In the genomic region with DNA sequence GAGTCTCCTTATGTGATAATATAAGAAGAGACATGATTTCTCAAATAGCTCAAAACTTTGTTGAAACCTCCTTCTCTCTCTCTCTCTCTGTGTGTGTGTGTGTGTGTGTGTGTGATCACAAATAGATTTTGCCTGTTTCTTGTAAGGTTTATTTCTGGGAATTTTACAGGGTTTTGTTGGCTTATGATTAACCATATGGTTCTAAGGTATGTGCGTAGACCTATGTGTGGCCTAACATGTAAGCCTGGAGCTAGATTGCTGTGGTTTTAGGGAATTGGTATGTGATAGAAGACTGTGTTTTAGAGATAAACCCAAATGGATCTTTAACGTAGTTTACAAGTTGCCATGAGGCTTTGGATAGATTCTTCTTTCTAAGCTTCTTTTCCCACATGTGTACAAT, we compare ENCODE assay signal across 18 cellular contexts.
DNase-seq lines count a peak whose midpoint lies in the region; ATAC-seq and TF ChIP-seq lines count a peak whose summit lies in the region.
"Had no signal": no experiment of that assay in that cellular context is flagged by ENCODE, and none has a peak within 500 bp of the region (broad histone marks: within the 10 kb centered on the region; RNA-seq: fewer than 3 reads in every experiment).

No MANE protein-coding gene starts in this region.

- peak; percentile 12 for DNase-seq in NCI-H128 (lab: John Stamatoyannopoulos, UW; ENCODE audit: unreplicated experiment)
- DNase-seq in glutamatergic neuron: no peak
- DNase-seq in mesothelial cell of epicardium (ENCODE audit: low spot score in 2 of 2, unreplicated experiment in 2 of 2): no peak
- DNase-seq in G401 (ENCODE audit: low spot score): no peak
- DNase-seq in cerebellum (ENCODE audit: low spot score): no peak
- DNase-seq in NCI-H82 (lab: John Stamatoyannopoulos, UW): no peak
- DNase-seq: CD4-positive, CD25-positive, alpha-beta regulatory T cell; EL; GM23248; H7; Karpas-422; NCI-H1105; NCI-H146; NCI-H1930; NCI-H446; NCI-H526; SHP77 treated with DMSO at 0.1 percent for 48 hours had no signal

- peaks cover 26% of the 10 kb centered on the region for H3K4me1 Mint-ChIP-seq in glutamatergic neuron (ENCODE audit: low read depth, unreplicated experiment)
- peaks cover 20% of the 10 kb centered on the region for H3K4me1 Mint-ChIP-seq in mesothelial cell of epicardium
- H3K4me1 Mint-ChIP-seq: CD4-positive, CD25-positive, alpha-beta regulatory T cell had no signal

- H3K27ac Mint-ChIP-seq in glutamatergic neuron (ENCODE audit: unreplicated experiment): peak overlapping the region; percentile 86
- H3K27ac Mint-ChIP-seq in mesothelial cell of epicardium: peak overlapping the region; percentile 77
- H3K27ac Mint-ChIP-seq: CD4-positive, CD25-positive, alpha-beta regulatory T cell had no signal

- H3K27me3 Mint-ChIP-seq in glutamatergic neuron (ENCODE audit: unreplicated experiment) (no peaks in the 10 kb centered on the region), mesothelial cell of epicardium (ENCODE audit: low read depth) (no peaks in the 10 kb centered on the region)

- H3K4me3 Mint-ChIP-seq in glutamatergic neuron (ENCODE audit: unreplicated experiment) (peak overlapping the region; percentile 21), mesothelial cell of epicardium (no peak overlapping the region)
- H3K4me3 Mint-ChIP-seq: CD4-positive, CD25-positive, alpha-beta regulatory T cell had no signal

- ATAC-seq in GM18502 (IDR thresholded peaks at IDR 0.05; ENCODE audit: poor library complexity, unreplicated experiment): no peak

- in situ Hi-C loops in G401 (cut with HindIII; ENCODE audit: low sequenced_read_pairs): no loop called here

- H3K36me3 Mint-ChIP-seq in glutamatergic neuron (ENCODE audit: unreplicated experiment): peaks cover 13% of the 10 kb centered on the region
- peaks cover 38% of the 10 kb centered on the region for H3K36me3 Mint-ChIP-seq in mesothelial cell of epicardium
- H3K36me3 Mint-ChIP-seq: CD4-positive, CD25-positive, alpha-beta regulatory T cell had no signal

- no peak for TF ChIP-seq CTCF in glutamatergic neuron (IDR thresholded peaks at IDR 0.05; ENCODE audit: partially characterized antibody, unreplicated experiment)
- TF ChIP-seq CTCF in mesothelial cell of epicardium (IDR thresholded peaks at IDR 0.05; ENCODE audit: unreplicated experiment): no peak

- peaks cover 4% of the 10 kb centered on the region for H3K9me3 Mint-ChIP-seq in glutamatergic neuron (ENCODE audit: unreplicated experiment)
- H3K9me3 Mint-ChIP-seq in mesothelial cell of epicardium: peaks cover 17% of the 10 kb centered on the region
